Comparison of ENCODE assay signal across 8 cellular contexts in genomic region chr1:201170533-201171062, GRCh38. TPM values are rescaled to one million over a fixed set of nuclear protein-coding genes. Genes with fewer than 3 reads are reported as not detected.
DNase-seq lines count a peak whose midpoint lies in the region; ATAC-seq and TF ChIP-seq lines count a peak whose summit lies in the region.

No MANE protein-coding gene starts in this region.

- peak overlapping the region; percentile 73 to 95 (median 92) for H3K27ac ChIP-seq in heart left ventricle
- peak overlapping the region; percentile 86 to 97 (median 89) for H3K27ac ChIP-seq in upper lobe of left lung

- peak overlapping the region; percentile 73 for H3K4me3 Mint-ChIP-seq in activated naive CD8-positive, alpha-beta T cell treated with anti-CD3 and anti-CD28 coated beads, Interleukin-2, amount 50 U/mL, for 24 hours

- peak in 1 of 4 donors; percentile 30 for TF ChIP-seq EP300 in upper lobe of left lung (IDR thresholded peaks at IDR 0.05)

- H3K27me3 Mint-ChIP-seq in activated naive CD8-positive, alpha-beta T cell treated with anti-CD3 and anti-CD28 coated beads, Interleukin-2, amount 50 U/mL, for 24 hours = peaks cover 16% of the 10 kb centered on the region

- no peaks in the 10 kb centered on the region for H3K9me3 Mint-ChIP-seq in activated naive CD8-positive, alpha-beta T cell treated with anti-CD3 and anti-CD28 coated beads, Interleukin-2, amount 50 U/mL, for 24 hours

- TF ChIP-seq POLR2A in heart left ventricle (IDR thresholded peaks at IDR 0.05) (peak; percentile 56 to 89), upper lobe of left lung (IDR thresholded peaks at IDR 0.05) (peak in 3 of 4 donors; percentile 59 to 83 (median 74))

- WGBS in heart left ventricle, 4 donors = 5 to 9% (median 5%) methylated on average over 16 to 26 of the region's 26 CpGs
- 5 to 19% methylated on average over 14 to 26 of the region's 26 CpGs for WGBS in upper lobe of left lung, 2 donors

- peak overlapping the region; percentile 78 for H3K27ac Mint-ChIP-seq in activated naive CD8-positive, alpha-beta T cell treated with anti-CD3 and anti-CD28 coated beads, Interleukin-2, amount 50 U/mL, for 24 hours

- H3K4me1 Mint-ChIP-seq in activated naive CD8-positive, alpha-beta T cell treated with anti-CD3 and anti-CD28 coated beads, Interleukin-2, amount 50 U/mL, for 24 hours = peaks cover 20% of the 10 kb centered on the region

- intact Hi-C loops in heart left ventricle (cut with DNase I) = loop anchor here in 1 of 10 donors (1.0 kb wide), 1 partner anchor 16 kb away; the partner anchor contains the start of gene TMEM9

- H3K4me1 ChIP-seq in heart left ventricle (peaks cover 0 to 19% (median 8%) of the 10 kb centered on the region in 12 donors), upper lobe of left lung (peaks cover 0 to 18% (median 5%) of the 10 kb centered on the region in 4 donors)

- peak overlapping the region; percentile 66 for H3K4me3 ChIP-seq in GM12865 (ENCODE audit: low read depth, low read length)
- H3K4me3 ChIP-seq in heart left ventricle = peak overlapping the region; percentile 28 to 81 (median 72)
- peak overlapping the region; percentile 24 to 65 (median 58) for H3K4me3 ChIP-seq in upper lobe of left lung

- TF ChIP-seq CTCF in GM12865 (IDR thresholded peaks at IDR 0.05; ENCODE audit: insufficient read depth, low read depth, low read length, missing control alignments) (no peak), heart left ventricle (IDR thresholded peaks at IDR 0.05) (no peak), upper lobe of left lung (IDR thresholded peaks at IDR 0.05) (no peak)

- H3K36me3 ChIP-seq in heart left ventricle (no peaks in the 10 kb centered on the region), upper lobe of left lung (no peaks in the 10 kb centered on the region)

- H3K27me3 ChIP-seq in heart left ventricle = peaks cover 0 to 4% (median 0%) of the 10 kb centered on the region in 9 donors
- H3K27me3 ChIP-seq in upper lobe of left lung = no peaks in the 10 kb centered on the region

- H3K9me3 ChIP-seq in heart left ventricle (no peaks in the 10 kb centered on the region), upper lobe of left lung (no peaks in the 10 kb centered on the region)

- ATAC-seq in HG02623 (IDR thresholded peaks at IDR 0.05; ENCODE audit: unreplicated experiment) (peak; percentile 94), heart left ventricle (peak; percentile 98 to 99 (median 98)), upper lobe of left lung (ENCODE audit: low FRiP score in 2 of 2) (peak; percentile 100)
- ATAC-seq in activated naive CD8-positive, alpha-beta T cell treated with anti-CD3 and anti-CD28 coated beads, Interleukin-2, amount 50 U/mL, for 24 hours = peak; percentile 92

- DNase-seq in GM12865 (ENCODE audit: low read depth) (peak; percentile 88), NCI-H1105 treated with DMSO at 0.1 percent for 48 hours (lab: John Stamatoyannopoulos, UW) (peak; percentile 91), SW480 (ENCODE audit: low spot score) (peak; percentile 97), heart left ventricle (peak; percentile 94 to 97 (median 96)), pons (ENCODE audit: low spot score) (peak; percentile 88), upper lobe of left lung (peak; percentile 94 to 97)
- DNase-seq in activated naive CD8-positive, alpha-beta T cell treated with anti-CD3 and anti-CD28 coated beads, Interleukin-2, amount 50 U/mL, for 24 hours = peak; percentile 85

- H3K36me3 Mint-ChIP-seq in activated naive CD8-positive, alpha-beta T cell treated with anti-CD3 and anti-CD28 coated beads, Interleukin-2, amount 50 U/mL, for 24 hours (ENCODE audit: low read depth) = no peaks in the 10 kb centered on the region

RNA-seq across cellular contexts. Expression of gene TMEM9, which starts 16.3 kb away (rescaled TPM):
- 10 to 100 TPM; 22.6 to 35.9 (median 29.3) TPM for total RNA-seq in heart left ventricle
- polyA plus RNA-seq in heart left ventricle = 10 to 100 TPM; 22.4 to 42.9 TPM
- 10 to 100 TPM; 29.3 to 73.6 (median 59.2) TPM for total RNA-seq in upper lobe of left lung

RNA-seq across cellular contexts. Expression of gene IGFN1, which starts 20.0 kb away (rescaled TPM):
- total RNA-seq in heart left ventricle (under 1 TPM in 1 of 9 donors, not detected in 8; 0.04 TPM), upper lobe of left lung (1 to 10 TPM in 1 of 6 donors, under 1 TPM in 3, not detected in 2; 0.11 to 6.3 (median 0.79) TPM)
- under 1 TPM in 1 of 2 donors, not detected in 1; 0.03 TPM for polyA plus RNA-seq in heart left ventricle

RNA-seq across cellular contexts. Expression of gene ASCL5, which starts 43.6 kb away (rescaled TPM):
- not detected for total RNA-seq in heart left ventricle
- not detected for polyA plus RNA-seq in heart left ventricle
- total RNA-seq in upper lobe of left lung = not detected

RNA-seq across cellular contexts. Expression of gene CACNA1S, which starts 58.4 kb away (rescaled TPM):
- total RNA-seq in heart left ventricle (not detected), upper lobe of left lung (under 1 TPM in 3 of 6 donors, not detected in 3; 0.03 to 0.30 (median 0.10) TPM)
- not detected for polyA plus RNA-seq in heart left ventricle

Comparison
In these comparisons a context has a peak if more than half of its experiments do, and no peak if none do; other contexts are left out.
1. Peak in every context shown above with its lines: DNase-seq, ATAC-seq, H3K4me3 ChIP-seq and H3K27ac ChIP-seq.